9 cellular contexts compared by ENCODE assay signal in the genomic region with DNA sequence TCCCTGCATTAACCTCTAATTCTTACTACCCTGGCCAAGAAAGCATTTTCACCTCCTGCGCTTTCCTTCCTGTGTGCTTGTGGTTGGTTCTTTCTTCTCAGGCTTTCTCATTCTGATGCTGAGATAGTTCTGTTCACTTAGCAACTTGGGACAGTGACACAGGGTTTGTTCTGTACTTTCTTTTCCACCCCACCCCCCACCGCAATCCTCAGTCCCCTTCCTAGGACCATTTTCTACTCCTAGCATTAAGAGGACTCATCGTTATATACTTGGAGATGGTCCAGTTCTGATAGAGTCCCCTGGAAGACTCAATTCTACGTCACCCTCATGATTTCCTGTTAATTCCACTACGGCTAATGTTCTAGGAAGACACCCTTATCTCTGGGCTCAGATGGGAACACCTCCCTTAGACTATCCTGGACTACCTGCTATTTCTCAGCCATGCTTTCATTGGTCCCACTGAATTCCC. TPM values are rescaled to one million over a fixed set of nuclear protein-coding genes. Genes with fewer than 3 reads are reported as not detected.
DNase-seq lines count a peak whose midpoint lies in the region; ATAC-seq and TF ChIP-seq lines count a peak whose summit lies in the region.
"Not testable (repeated sequence)": the region's sequence is repeated elsewhere in the genome, so short reads cannot be mapped to it uniquely, and the experiment has no call there.
"Had no signal": no experiment of that assay in that cellular context is flagged by ENCODE, and none has a peak within 500 bp of the region (broad histone marks: within the 10 kb centered on the region; RNA-seq: fewer than 3 reads in every experiment).

No MANE protein-coding gene starts in this region.

- peak in 1 of 10 experiments; percentile 46 for DNase-seq in CD4-positive, alpha-beta T cell
- peak; percentile 21 for DNase-seq in KG1 (lab: John Stamatoyannopoulos, UW)
- DNase-seq in activated CD4-positive, alpha-beta T cell treated with anti-CD3 and anti-CD28 coated beads, Interleukin-2, amount 50 U/mL, for 1 hour, result peak; percentile 18
- DNase-seq in stimulated activated CD4-positive, alpha-beta T cell treated with anti-CD3 and anti-CD28 coated beads, Interleukin-12 subunit alpha, Interleukin-12 subunit beta, amount 100 ng/mL, for 4 hours, result peak; percentile 23

- not testable (repeated sequence) for H3K27ac ChIP-seq in CD4-positive, alpha-beta T cell (ENCODE audit: low read depth, low read length)

- ATAC-seq in CD4-positive, alpha-beta T cell (ENCODE audit: poor library complexity), result peak; percentile 56
- ATAC-seq in GM18909 (IDR thresholded peaks at IDR 0.05; ENCODE audit: poor library complexity, unreplicated experiment) (peak; percentile 63), GM21529 (IDR thresholded peaks at IDR 0.05; ENCODE audit: unreplicated experiment) (peak; percentile 67), HG03064 (IDR thresholded peaks at IDR 0.05; ENCODE audit: low read depth, unreplicated experiment) (peak; percentile 74)

- H3K27me3 Mint-ChIP-seq in CD4-positive, alpha-beta T cell, result peaks cover 13% of the 10 kb centered on the region
- H3K27me3 Mint-ChIP-seq in activated naive CD4-positive, alpha-beta T cell treated with anti-CD3 and anti-CD28 coated beads, Interleukin-2, amount 50 U/mL, for 24 hours, result not testable (repeated sequence)

- not testable (repeated sequence) for H3K9me3 ChIP-seq in CD4-positive, alpha-beta T cell (ENCODE audit: control insufficient read depth, low read length)

- H3K27ac Mint-ChIP-seq in CD4-positive, alpha-beta T cell, result peak overlapping the region; percentile 82
- H3K27ac Mint-ChIP-seq in activated naive CD4-positive, alpha-beta T cell treated with anti-CD3 and anti-CD28 coated beads, Interleukin-2, amount 50 U/mL, for 24 hours, result peak overlapping the region; percentile 57

- intact Hi-C loops in CD4-positive, alpha-beta T cell (cut with DNase I, micrococcal nuclease), result not testable (repeated sequence)

- POLR2A ChIA-PET in CD4-positive, alpha-beta T cell (lab: Charles Lee), result interaction anchor here (0.9 to 1.1 kb wide), 2 partner anchors 12 to 207 kb away, joined by 4 to 5 read pairs; a partner anchor contains a TSS

- peaks cover 15% of the 10 kb centered on the region for H3K36me3 Mint-ChIP-seq in CD4-positive, alpha-beta T cell (ENCODE audit: low read depth)
- H3K36me3 Mint-ChIP-seq in activated naive CD4-positive, alpha-beta T cell treated with anti-CD3 and anti-CD28 coated beads, Interleukin-2, amount 50 U/mL, for 24 hours, result not testable (repeated sequence)

- H3K4me1 Mint-ChIP-seq in CD4-positive, alpha-beta T cell (ENCODE audit: low read depth), result peaks cover 59% of the 10 kb centered on the region
- H3K4me1 Mint-ChIP-seq in activated naive CD4-positive, alpha-beta T cell treated with anti-CD3 and anti-CD28 coated beads, Interleukin-2, amount 50 U/mL, for 24 hours, result peaks cover 43% of the 10 kb centered on the region

- H3K27me3 ChIP-seq in CD4-positive, alpha-beta T cell (ENCODE audit: control insufficient read depth, insufficient read depth, low read length), result not testable (repeated sequence)

- CTCF ChIA-PET in CD4-positive, alpha-beta T cell (lab: Charles Lee), result not testable (repeated sequence)

- TF ChIP-seq CTCF in CD4-positive, alpha-beta T cell (IDR thresholded peaks at IDR 0.05), result not testable (repeated sequence)

- peak overlapping the region; percentile 47 for H3K4me3 Mint-ChIP-seq in CD4-positive, alpha-beta T cell
- peak overlapping the region; percentile 43 for H3K4me3 Mint-ChIP-seq in activated naive CD4-positive, alpha-beta T cell treated with anti-CD3 and anti-CD28 coated beads, Interleukin-2, amount 50 U/mL, for 24 hours

- H3K9me3 Mint-ChIP-seq in CD4-positive, alpha-beta T cell; activated naive CD4-positive, alpha-beta T cell treated with anti-CD3 and anti-CD28 coated beads, Interleukin-2, amount 50 U/mL, for 24 hours: not testable (repeated sequence)

RNA-seq across cellular contexts. Expression of a gene that starts 7.5 kb away (rescaled TPM):
- under 1 TPM; 0.25 to 0.34 TPM for total RNA-seq in CD4-positive, alpha-beta T cell
- total RNA-seq: SJSA1 had no signal

RNA-seq across cellular contexts. Expression of a gene that starts 17.8 kb away (rescaled TPM):
- 1 to 10 TPM in 1 of 2 experiments, under 1 TPM in 1; 0.78 to 1.0 TPM for total RNA-seq in CD4-positive, alpha-beta T cell

RNA-seq across cellular contexts. Expression of a gene that starts 36.9 kb away (rescaled TPM):
- under 1 TPM; 0.63 to 0.89 TPM for total RNA-seq in CD4-positive, alpha-beta T cell
